19 cellular contexts compared by ENCODE assay signal in genomic region chr7:92563345-92563744, GRCh38. TPM values are rescaled to one million over a fixed set of nuclear protein-coding genes. Genes with fewer than 3 reads are reported as not detected.
DNase-seq lines count a peak whose midpoint lies in the region; ATAC-seq lines count a peak whose summit lies in the region.
"Had no signal": no experiment of that assay in that cellular context is flagged by ENCODE, and none has a peak within 500 bp of the region (broad histone marks: within the 10 kb centered on the region; RNA-seq: fewer than 3 reads in every experiment).

No MANE protein-coding gene starts in this region.

- ATAC-seq in activated T-cell treated with anti-CD3 and anti-CD28 coated beads, Interleukin-2, amount 50 U/mL, for 72 hours (replicated peaks in 1 of 2), result no peak
- no peak for ATAC-seq in activated T-cell treated with anti-CD3 and anti-CD28 coated beads, Interleukin-2, amount 50 U/mL, for 4 hours
- ATAC-seq in T-helper 17 cell (no peak), HG03354 (IDR thresholded peaks at IDR 0.05; ENCODE audit: poor library complexity, severe bottlenecking, unreplicated experiment) (no peak), HG02852 (IDR thresholded peaks at IDR 0.05; ENCODE audit: unreplicated experiment) (no peak)

- no peaks in the 10 kb centered on the region for H3K9me3 Mint-ChIP-seq in activated T-cell treated with anti-CD3 and anti-CD28 coated beads, Interleukin-2, amount 50 U/mL, for 72 hours
- H3K9me3 Mint-ChIP-seq in activated T-cell treated with anti-CD3 and anti-CD28 coated beads, Interleukin-2, amount 50 U/mL, for 4 hours, result no peaks in the 10 kb centered on the region
- H3K9me3 Mint-ChIP-seq: activated CD4-positive, alpha-beta memory T cell treated with anti-CD3 and anti-CD28 coated beads for 36 hours; nephron had no signal

- DNase-seq in activated T-cell treated with anti-CD3 and anti-CD28 coated beads, Interleukin-2, amount 50 U/mL, for 72 hours, result no peak
- DNase-seq in activated T-cell treated with anti-CD3 and anti-CD28 coated beads, Interleukin-2, amount 50 U/mL, for 4 hours, result no peak
- DNase-seq in T-helper 17 cell, result no peak
- peak; percentile 31 for DNase-seq in foreskin melanocyte
- DNase-seq in pons (ENCODE audit: low spot score), result peak; percentile 13
- no peak for DNase-seq in NCI-H2196 (lab: John Stamatoyannopoulos, UW; ENCODE audit: unreplicated experiment)
- DNase-seq: activated CD4-positive, alpha-beta memory T cell treated with anti-CD3 and anti-CD28 coated beads for 36 hours; anterior cingulate cortex; cerebellar nuclear complex; NCI-H146; NCI-H774; SHP77 treated with DMSO at 0.1 percent for 48 hours; stimulated activated CD4-positive, alpha-beta T cell treated with anti-CD3 and anti-CD28 coated beads, Interleukin-2, amount 100 ng/mL, for 48 hours; T-helper 1 cell had no signal

- no peaks in the 10 kb centered on the region for H3K4me1 Mint-ChIP-seq in activated T-cell treated with anti-CD3 and anti-CD28 coated beads, Interleukin-2, amount 50 U/mL, for 72 hours (ENCODE audit: low read depth)
- no peaks in the 10 kb centered on the region for H3K4me1 Mint-ChIP-seq in activated T-cell treated with anti-CD3 and anti-CD28 coated beads, Interleukin-2, amount 50 U/mL, for 4 hours (ENCODE audit: low read depth)
- H3K4me1 Mint-ChIP-seq in T-helper 17 cell, result peaks cover 10% of the 10 kb centered on the region
- H3K4me1 Mint-ChIP-seq: nephron had no signal

- H3K27me3 Mint-ChIP-seq in activated T-cell treated with anti-CD3 and anti-CD28 coated beads, Interleukin-2, amount 50 U/mL, for 72 hours (ENCODE audit: low read depth), result no peaks in the 10 kb centered on the region
- H3K27me3 Mint-ChIP-seq in activated T-cell treated with anti-CD3 and anti-CD28 coated beads, Interleukin-2, amount 50 U/mL, for 4 hours (ENCODE audit: low read depth), result no peaks in the 10 kb centered on the region
- no peaks in the 10 kb centered on the region for H3K27me3 Mint-ChIP-seq in T-helper 17 cell
- H3K27me3 Mint-ChIP-seq: activated CD4-positive, alpha-beta memory T cell treated with anti-CD3 and anti-CD28 coated beads for 36 hours had no signal

- H3K4me3 Mint-ChIP-seq in activated T-cell treated with anti-CD3 and anti-CD28 coated beads, Interleukin-2, amount 50 U/mL, for 72 hours, result no peak overlapping the region
- H3K4me3 Mint-ChIP-seq in activated T-cell treated with anti-CD3 and anti-CD28 coated beads, Interleukin-2, amount 50 U/mL, for 4 hours, result no peak overlapping the region
- H3K4me3 Mint-ChIP-seq in T-helper 17 cell, result no peak overlapping the region
- H3K4me3 Mint-ChIP-seq: activated CD4-positive, alpha-beta memory T cell treated with anti-CD3 and anti-CD28 coated beads for 36 hours; nephron had no signal

- H3K36me3 Mint-ChIP-seq in activated T-cell treated with anti-CD3 and anti-CD28 coated beads, Interleukin-2, amount 50 U/mL, for 72 hours (ENCODE audit: insufficient read depth in 2 of 2), result peaks cover 5 to 23% of the 10 kb centered on the region in 2 donors
- H3K36me3 Mint-ChIP-seq in activated T-cell treated with anti-CD3 and anti-CD28 coated beads, Interleukin-2, amount 50 U/mL, for 4 hours (ENCODE audit: insufficient read depth), result peaks cover 30% of the 10 kb centered on the region
- peaks cover 7% of the 10 kb centered on the region for H3K36me3 Mint-ChIP-seq in T-helper 17 cell (ENCODE audit: low read depth)

- H3K27ac Mint-ChIP-seq in activated T-cell treated with anti-CD3 and anti-CD28 coated beads, Interleukin-2, amount 50 U/mL, for 72 hours, result peak overlapping the region; percentile 53
- H3K27ac Mint-ChIP-seq in T-helper 17 cell, result peak overlapping the region; percentile 60
- H3K27ac Mint-ChIP-seq: activated CD4-positive, alpha-beta memory T cell treated with anti-CD3 and anti-CD28 coated beads for 36 hours; nephron had no signal

- no peaks in the 10 kb centered on the region for H3K9me3 ChIP-seq in T-helper 17 cell (ENCODE audit: control insufficient read depth, low read length, poor library complexity, severe bottlenecking)
- H3K9me3 ChIP-seq: HAP-1, prostate gland had no signal

RNA-seq across cellular contexts. Expression of gene FAM133B, which starts 26.8 kb away (rescaled TPM):
- total RNA-seq in activated T-cell treated with anti-CD3 and anti-CD28 coated beads, Interleukin-2, amount 50 U/mL, for 72 hours, result 10 to 100 TPM; 30.3 to 35.7 TPM
- 10 to 100 TPM; 35.3 to 37.8 (median 36.0) TPM for total RNA-seq in activated T-cell treated with anti-CD3 and anti-CD28 coated beads, Interleukin-2, amount 50 U/mL, for 4 hours
- 10 to 100 TPM; 71.6 to 77.0 TPM for total RNA-seq in T-helper 17 cell

RNA-seq across cellular contexts. Expression of gene RBM48, which starts 34.8 kb away (rescaled TPM):
- total RNA-seq in activated T-cell treated with anti-CD3 and anti-CD28 coated beads, Interleukin-2, amount 50 U/mL, for 72 hours, result 10 to 100 TPM; 13.5 to 16.1 TPM
- 10 to 100 TPM; 12.4 to 15.7 (median 13.2) TPM for total RNA-seq in activated T-cell treated with anti-CD3 and anti-CD28 coated beads, Interleukin-2, amount 50 U/mL, for 4 hours
- 10 to 100 TPM; 27.7 to 29.3 TPM for total RNA-seq in T-helper 17 cell

RNA-seq across cellular contexts. Expression of gene PEX1, which starts 35.0 kb away (rescaled TPM):
- 10 to 100 TPM; 20.8 to 22.8 TPM for total RNA-seq in activated T-cell treated with anti-CD3 and anti-CD28 coated beads, Interleukin-2, amount 50 U/mL, for 72 hours
- total RNA-seq in activated T-cell treated with anti-CD3 and anti-CD28 coated beads, Interleukin-2, amount 50 U/mL, for 4 hours, result 10 to 100 TPM; 12.4 to 15.9 (median 14.2) TPM
- 10 to 100 TPM; 18.2 to 19.1 TPM for total RNA-seq in T-helper 17 cell

Comparison
In these comparisons a context has a peak if more than half of its experiments do, and no peak if none do; other contexts are left out.
1. DNase-seq: peak in foreskin melanocyte (single experiment) and pons (single experiment); none in activated T-cell treated with anti-CD3 and anti-CD28 coated beads, Interleukin-2, amount 50 U/mL, for 72 hours (0 of 2), activated T-cell treated with anti-CD3 and anti-CD28 coated beads, Interleukin-2, amount 50 U/mL, for 4 hours (single experiment), T-helper 17 cell (0 of 3) and NCI-H2196 (single experiment).